Comparison of ENCODE assay signal across 8 cellular contexts in genomic region chr12:131755305-131756113, GRCh38. TPM values are rescaled to one million over a fixed set of nuclear protein-coding genes. Genes with fewer than 3 reads are reported as not detected.
A peak's percentile ranks its signal among the peaks of the same experiment; 100 is the strongest.
DNase-seq lines count a peak whose midpoint lies in the region; ATAC-seq and TF ChIP-seq lines count a peak whose summit lies in the region.

No MANE protein-coding gene starts in this region.

- H3K27me3 ChIP-seq in SU-DHL-6 (ENCODE audit: low read length), result no peaks in the 10 kb centered on the region

- H3K9me3 Mint-ChIP-seq in activated CD8-positive, alpha-beta memory T cell treated with anti-CD3 and anti-CD28 coated beads, Interleukin-2, amount 10 ng/mL, durations not matched to agents 7 days and 5 days (ENCODE audit: low read depth), result no peaks in the 10 kb centered on the region

- H3K79me2 ChIP-seq in SU-DHL-6 (ENCODE audit: insufficient read depth, low read length), result no peaks in the 10 kb centered on the region

- 0 out of 2 replicates have a peak, but pooled peaks cover 3% of the 10 kb centered on the region for H3F3A ChIP-seq in SU-DHL-6 (ENCODE audit: insufficient read depth)

- TF ChIP-seq CTCF in SU-DHL-6 (IDR thresholded peaks at IDR 0.05; ENCODE audit: insufficient read depth, low read length, poor library complexity, severe bottlenecking), result peak; percentile 21
- peak; percentile 31 for TF ChIP-seq CTCF in fibroblast of pulmonary artery (IDR thresholded peaks at IDR 0.05; ENCODE audit: low read length, missing control alignments)

- TF ChIP-seq EP300 in Ishikawa (IDR thresholded peaks at IDR 0.05; ENCODE audit: borderline replicate concordance), result no peak

- H3K9me2 ChIP-seq in SU-DHL-6 (replicated peaks; ENCODE audit: insufficient read depth, low read length), result no peaks in the 10 kb centered on the region

- no peak overlapping the region for H3K9ac ChIP-seq in SU-DHL-6 (ENCODE audit: low read length)

- H3K27ac Mint-ChIP-seq in activated CD8-positive, alpha-beta memory T cell treated with anti-CD3 and anti-CD28 coated beads, Interleukin-2, amount 10 ng/mL, durations not matched to agents 7 days and 5 days, result no peak overlapping the region

- no peak overlapping the region for H3K4me3 ChIP-seq in SU-DHL-6 (ENCODE audit: insufficient read depth, low read length, poor library complexity, severe bottlenecking)
- H3K4me3 ChIP-seq in fibroblast of pulmonary artery (replicated peaks; ENCODE audit: low read depth, low read length), result no peak overlapping the region

- H3K36me3 Mint-ChIP-seq in activated CD8-positive, alpha-beta memory T cell treated with anti-CD3 and anti-CD28 coated beads, Interleukin-2, amount 10 ng/mL, durations not matched to agents 7 days and 5 days, result peaks cover 55% of the 10 kb centered on the region

- TF ChIP-seq RAD21 in Ishikawa (IDR thresholded peaks at IDR 0.05; ENCODE audit: low read depth), result peak; percentile 57

- no peaks in the 10 kb centered on the region for H3K4me1 Mint-ChIP-seq in activated CD8-positive, alpha-beta memory T cell treated with anti-CD3 and anti-CD28 coated beads, Interleukin-2, amount 10 ng/mL, durations not matched to agents 7 days and 5 days

- CTCF ChIA-PET in activated CD8-positive, alpha-beta memory T cell treated with anti-CD3 and anti-CD28 coated beads, Interleukin-2, amount 10 ng/mL, durations not matched to agents 7 days and 5 days (lab: Charles Lee), result interaction anchor here (1.0 to 1.2 kb wide), 3 partner anchors 9 to 18 kb away, joined by 3 to 5 read pairs (median 3); no protein-coding TSS in a partner anchor

- no peaks in the 10 kb centered on the region for H4K20me1 ChIP-seq in SU-DHL-6 (ENCODE audit: low read depth, low read length)

- ATAC-seq in activated CD8-positive, alpha-beta memory T cell treated with anti-CD3 and anti-CD28 coated beads, Interleukin-2, amount 10 ng/mL, durations not matched to agents 7 days and 5 days, result peak; percentile 33
- ATAC-seq in GM18858 (IDR thresholded peaks at IDR 0.05; ENCODE audit: unreplicated experiment), result no peak

- no peak overlapping the region for H3K4me2 ChIP-seq in SU-DHL-6 (ENCODE audit: low read depth, low read length, poor library complexity, severe bottlenecking)

- no peak for DNase-seq in activated CD8-positive, alpha-beta memory T cell treated with anti-CD3 and anti-CD28 coated beads, Interleukin-2, amount 10 ng/mL, durations not matched to agents 7 days and 5 days
- no peak for DNase-seq in activated CD8-positive, alpha-beta memory T cell treated with anti-CD3 and anti-CD28 coated beads, Interleukin-2, amount 50 U/mL, for 48 hours
- peak; percentile 27 for DNase-seq in fibroblast of pulmonary artery (ENCODE audit: low read depth)
- DNase-seq in cortex of kidney (lab: John Stamatoyannopoulos, UW), result no peak
- no peak for DNase-seq in T1000 (lab: John Stamatoyannopoulos, UW)

- H2AFZ ChIP-seq in SU-DHL-6 (ENCODE audit: low read depth, low read length, severe bottlenecking), result no peak overlapping the region

- peaks cover 23% of the 10 kb centered on the region; the same call in 1 of the 2 replicates for H3K36me3 ChIP-seq in SU-DHL-6 (ENCODE audit: low read length)

- no peaks in the 10 kb centered on the region for H3K27me3 Mint-ChIP-seq in activated CD8-positive, alpha-beta memory T cell treated with anti-CD3 and anti-CD28 coated beads, Interleukin-2, amount 10 ng/mL, durations not matched to agents 7 days and 5 days

- H3K27ac ChIP-seq in SU-DHL-6 (ENCODE audit: low read depth, low read length), result no peak overlapping the region

- H3K9me3 ChIP-seq in SU-DHL-6 (ENCODE audit: insufficient read depth, low read length), result no peaks in the 10 kb centered on the region

- no peak overlapping the region for H3K4me3 Mint-ChIP-seq in activated CD8-positive, alpha-beta memory T cell treated with anti-CD3 and anti-CD28 coated beads, Interleukin-2, amount 10 ng/mL, durations not matched to agents 7 days and 5 days

TF ChIP-seq in Ishikawa, 13 proteins besides CTCF, POLR2A, EP300 and RAD21:
- TF ChIP-seq YY1 (IDR thresholded peaks at IDR 0.05; ENCODE audit: low read depth) (no peak), ZBTB7A (IDR thresholded peaks at IDR 0.05; ENCODE audit: low read depth) (no peak), NFIC (IDR thresholded peaks at IDR 0.05) (no peak), CREB1 (IDR thresholded peaks at IDR 0.05; ENCODE audit: low read depth) (no peak), TCF12 (IDR thresholded peaks at IDR 0.05; ENCODE audit: low read depth) (no peak), EGR1 (IDR thresholded peaks at IDR 0.05) (no peak), CEBPB (IDR thresholded peaks at IDR 0.05) (no peak), TEAD4 (IDR thresholded peaks at IDR 0.05) (no peak), FOXM1 (IDR thresholded peaks at IDR 0.05; ENCODE audit: borderline replicate concordance, low read depth) (no peak), MAX (IDR thresholded peaks at IDR 0.05) (no peak), USF1 (IDR thresholded peaks at IDR 0.05) (no peak), REST (IDR thresholded peaks at IDR 0.05; ENCODE audit: low read depth) (no peak), TAF1 (IDR thresholded peaks at IDR 0.05; ENCODE audit: low read depth) (no peak)

RNA-seq across cellular contexts. Expression of gene SFSWAP, which starts 44.6 kb away (rescaled TPM):
- total RNA-seq in activated CD8-positive, alpha-beta memory T cell treated with anti-CD3 and anti-CD28 coated beads, Interleukin-2, amount 10 ng/mL, durations not matched to agents 7 days and 5 days, result 10 to 100 TPM; 54.9 to 55.9 TPM
